ENCODE assay signal across 22 cellular contexts in genomic region chrX:13888284-13888683, GRCh38.
DNase-seq lines count a peak whose midpoint lies in the region; ATAC-seq and TF ChIP-seq lines count a peak whose summit lies in the region.
"Had no signal": no experiment of that assay in that cellular context is flagged by ENCODE, and none has a peak within 500 bp of the region (broad histone marks: within the 10 kb centered on the region; RNA-seq: fewer than 3 reads in every experiment).

No MANE protein-coding gene starts in this region.

- intact Hi-C loops in sciatic nerve (cut with DNase I) (no loop called here), vagina (cut with DNase I) (no loop called here)

- no peaks in the 10 kb centered on the region for H3K9me3 ChIP-seq in vagina
- H3K9me3 ChIP-seq: mucosa of descending colon, right atrium auricular region had no signal

- H3K27me3 ChIP-seq in vagina: no peaks in the 10 kb centered on the region
- H3K27me3 ChIP-seq: neural progenitor cell, right atrium auricular region had no signal

- no peaks in the 10 kb centered on the region for H3K9me3 Mint-ChIP-seq in WTC11
- H3K9me3 Mint-ChIP-seq in immature natural killer cell: no peaks in the 10 kb centered on the region
- H3K9me3 Mint-ChIP-seq: activated naive CD4-positive, alpha-beta T cell treated with anti-CD3 and anti-CD28 coated beads, Interleukin-2, amount 50 U/mL, for 24 hours; activated T-cell treated with anti-CD3 and anti-CD28 coated beads, Interleukin-2, amount 50 U/mL, for 72 hours; dendritic cell treated with granulocyte-macrophage colony-stimulating factor and Interleukin-4, amounts not matched to agents 40 ng/mL and 50 ng/mL, for 4 days had no signal

- TF ChIP-seq CTCF in WTC11 (IDR thresholded peaks at IDR 0.05) (no peak), vagina (IDR thresholded peaks at IDR 0.05) (no peak)

- H3K4me3 Mint-ChIP-seq in WTC11 (no peak overlapping the region), immature natural killer cell (no peak overlapping the region)
- H3K4me3 Mint-ChIP-seq: activated naive CD4-positive, alpha-beta T cell treated with anti-CD3 and anti-CD28 coated beads, Interleukin-2, amount 50 U/mL, for 24 hours; activated T-cell treated with anti-CD3 and anti-CD28 coated beads, Interleukin-2, amount 50 U/mL, for 72 hours; CD8-positive, alpha-beta memory T cell; dendritic cell treated with granulocyte-macrophage colony-stimulating factor and Interleukin-4, amounts not matched to agents 40 ng/mL and 50 ng/mL, for 4 days; neural progenitor cell had no signal

- H3K36me3 Mint-ChIP-seq in WTC11 (no peaks in the 10 kb centered on the region), immature natural killer cell (no peaks in the 10 kb centered on the region)
- H3K36me3 Mint-ChIP-seq: activated naive CD4-positive, alpha-beta T cell treated with anti-CD3 and anti-CD28 coated beads, Interleukin-2, amount 50 U/mL, for 24 hours; CD8-positive, alpha-beta memory T cell had no signal

- ATAC-seq in WTC11 (no peak), sciatic nerve (peak; percentile 68), HG02852 (IDR thresholded peaks at IDR 0.05; ENCODE audit: unreplicated experiment) (no peak)
- ATAC-seq: activated CD4-positive, CD25-positive, alpha-beta regulatory T cell treated with anti-CD3 and anti-CD28 coated beads, Interleukin-2, amount 50 U/mL, for 24 hours; activated T-cell treated with anti-CD3 and anti-CD28 coated beads, Interleukin-2, amount 50 U/mL, for 72 hours; left colon; mucosa of descending colon had no signal

- H3K27ac ChIP-seq in cingulate gyrus (ENCODE audit: low read depth, low read length) (peak overlapping the region; percentile 91), vagina (no peak overlapping the region)
- H3K27ac ChIP-seq: neural progenitor cell, right atrium auricular region had no signal

- H3K27me3 Mint-ChIP-seq in WTC11 (ENCODE audit: low read depth) (no peaks in the 10 kb centered on the region), immature natural killer cell (ENCODE audit: low read depth in 3 of 3) (peaks cover 0 to 7% (median 2%) of the 10 kb centered on the region in 3 donors)
- H3K27me3 Mint-ChIP-seq: dendritic cell treated with granulocyte-macrophage colony-stimulating factor and Interleukin-4, amounts not matched to agents 40 ng/mL and 50 ng/mL, for 4 days had no signal

- H3K4me1 Mint-ChIP-seq in WTC11: peaks cover 55% of the 10 kb centered on the region
- no peaks in the 10 kb centered on the region for H3K4me1 Mint-ChIP-seq in immature natural killer cell
- H3K4me1 Mint-ChIP-seq: activated naive CD4-positive, alpha-beta T cell treated with anti-CD3 and anti-CD28 coated beads, Interleukin-2, amount 50 U/mL, for 24 hours; CD8-positive, alpha-beta memory T cell had no signal

- no peak for TF ChIP-seq POLR2A in vagina (IDR thresholded peaks at IDR 0.05)

- POLR2A ChIA-PET in WTC11 (lab: Charles Lee): no interaction called here

- H3K4me1 ChIP-seq in vagina: no peaks in the 10 kb centered on the region
- H3K4me1 ChIP-seq: right atrium auricular region had no signal

- peak overlapping the region; percentile 60 for H3K27ac Mint-ChIP-seq in WTC11
- H3K27ac Mint-ChIP-seq in immature natural killer cell: no peak overlapping the region
- H3K27ac Mint-ChIP-seq: activated naive CD4-positive, alpha-beta T cell treated with anti-CD3 and anti-CD28 coated beads, Interleukin-2, amount 50 U/mL, for 24 hours; activated T-cell treated with anti-CD3 and anti-CD28 coated beads, Interleukin-2, amount 50 U/mL, for 72 hours; CD8-positive, alpha-beta memory T cell; dendritic cell treated with granulocyte-macrophage colony-stimulating factor and Interleukin-4, amounts not matched to agents 40 ng/mL and 50 ng/mL, for 4 days; neural progenitor cell had no signal

- CTCF ChIA-PET in WTC11 (lab: Charles Lee): no interaction called here

- DNase-seq in WTC11 (ENCODE audit: low spot score) (no peak), medulla oblongata (ENCODE audit: extremely low spot score) (peak; percentile 78), sciatic nerve (ENCODE audit: low spot score) (no peak), NCI-H2029 (lab: John Stamatoyannopoulos, UW) (no peak), immature natural killer cell (no peak), vagina (ENCODE audit: extremely low spot score in 2 of 2) (no peak)
- DNase-seq: activated T-cell treated with anti-CD3 and anti-CD28 coated beads, Interleukin-2, amount 50 U/mL, for 72 hours; CD8-positive, alpha-beta memory T cell; KBM-7; left colon; mucosa of descending colon; NCI-H1694 treated with DMSO at 0.1 percent for 48 hours; RPMI8226; stimulated activated CD4-positive, alpha-beta T cell treated with anti-CD3 and anti-CD28 coated beads, Interleukin-12 subunit alpha, Interleukin-12 subunit beta, amount 100 ng/mL, for 4 hours; T-helper 9 cell had no signal

- no peak overlapping the region for H3K4me3 ChIP-seq in vagina
- H3K4me3 ChIP-seq: mucosa of descending colon, neural progenitor cell, right atrium auricular region had no signal

- no peaks in the 10 kb centered on the region for H3K36me3 ChIP-seq in vagina
- H3K36me3 ChIP-seq: neural progenitor cell, right atrium auricular region had no signal

TF ChIP-seq in WTC11, 78 proteins besides CTCF, POLR2A, EP300 and RAD21 (continues in another document):
- TF ChIP-seq RORB (CRISPR knock-in tag; IDR thresholded peaks at IDR 0.05) (no peak), FOXP1 (CRISPR knock-in tag; IDR thresholded peaks at IDR 0.05; ENCODE audit: borderline replicate concordance) (no peak), ZNF317 (CRISPR knock-in tag; IDR thresholded peaks at IDR 0.05; ENCODE audit: borderline replicate concordance, low read depth) (no peak), GRHL2 (CRISPR knock-in tag; IDR thresholded peaks at IDR 0.05; ENCODE audit: insufficient replicate concordance, severe bottlenecking) (no peak), USF1 (CRISPR knock-in tag; IDR thresholded peaks at IDR 0.05) (no peak), HMGA2 (CRISPR knock-in tag; IDR thresholded peaks at IDR 0.05) (no peak), ATF2 (CRISPR knock-in tag; IDR thresholded peaks at IDR 0.05; ENCODE audit: borderline replicate concordance, low read depth) (no peak)
- TF ChIP-seq, protein P1, sequence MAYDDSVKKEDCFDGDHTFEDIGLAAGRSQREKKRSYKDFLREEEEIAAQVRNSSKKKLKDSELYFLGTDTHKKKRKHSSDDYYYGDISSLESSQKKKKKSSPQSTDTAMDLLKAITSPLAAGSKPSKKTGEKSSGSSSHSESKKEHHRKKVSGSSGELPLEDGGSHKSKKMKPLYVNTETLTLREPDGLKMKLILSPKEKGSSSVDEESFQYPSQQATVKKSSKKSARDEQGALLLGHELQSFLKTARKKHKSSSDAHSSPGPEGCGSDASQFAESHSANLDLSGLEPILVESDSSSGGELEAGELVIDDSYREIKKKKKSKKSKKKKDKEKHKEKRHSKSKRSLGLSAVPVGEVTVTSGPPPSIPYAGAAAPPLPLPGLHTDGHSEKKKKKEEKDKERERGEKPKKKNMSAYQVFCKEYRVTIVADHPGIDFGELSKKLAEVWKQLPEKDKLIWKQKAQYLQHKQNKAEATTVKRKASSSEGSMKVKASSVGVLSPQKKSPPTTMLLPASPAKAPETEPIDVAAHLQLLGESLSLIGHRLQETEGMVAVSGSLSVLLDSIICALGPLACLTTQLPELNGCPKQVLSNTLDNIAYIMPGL (CRISPR knock-in tag; IDR thresholded peaks at IDR 0.05): no peak
- TF ChIP-seq, protein P2, sequence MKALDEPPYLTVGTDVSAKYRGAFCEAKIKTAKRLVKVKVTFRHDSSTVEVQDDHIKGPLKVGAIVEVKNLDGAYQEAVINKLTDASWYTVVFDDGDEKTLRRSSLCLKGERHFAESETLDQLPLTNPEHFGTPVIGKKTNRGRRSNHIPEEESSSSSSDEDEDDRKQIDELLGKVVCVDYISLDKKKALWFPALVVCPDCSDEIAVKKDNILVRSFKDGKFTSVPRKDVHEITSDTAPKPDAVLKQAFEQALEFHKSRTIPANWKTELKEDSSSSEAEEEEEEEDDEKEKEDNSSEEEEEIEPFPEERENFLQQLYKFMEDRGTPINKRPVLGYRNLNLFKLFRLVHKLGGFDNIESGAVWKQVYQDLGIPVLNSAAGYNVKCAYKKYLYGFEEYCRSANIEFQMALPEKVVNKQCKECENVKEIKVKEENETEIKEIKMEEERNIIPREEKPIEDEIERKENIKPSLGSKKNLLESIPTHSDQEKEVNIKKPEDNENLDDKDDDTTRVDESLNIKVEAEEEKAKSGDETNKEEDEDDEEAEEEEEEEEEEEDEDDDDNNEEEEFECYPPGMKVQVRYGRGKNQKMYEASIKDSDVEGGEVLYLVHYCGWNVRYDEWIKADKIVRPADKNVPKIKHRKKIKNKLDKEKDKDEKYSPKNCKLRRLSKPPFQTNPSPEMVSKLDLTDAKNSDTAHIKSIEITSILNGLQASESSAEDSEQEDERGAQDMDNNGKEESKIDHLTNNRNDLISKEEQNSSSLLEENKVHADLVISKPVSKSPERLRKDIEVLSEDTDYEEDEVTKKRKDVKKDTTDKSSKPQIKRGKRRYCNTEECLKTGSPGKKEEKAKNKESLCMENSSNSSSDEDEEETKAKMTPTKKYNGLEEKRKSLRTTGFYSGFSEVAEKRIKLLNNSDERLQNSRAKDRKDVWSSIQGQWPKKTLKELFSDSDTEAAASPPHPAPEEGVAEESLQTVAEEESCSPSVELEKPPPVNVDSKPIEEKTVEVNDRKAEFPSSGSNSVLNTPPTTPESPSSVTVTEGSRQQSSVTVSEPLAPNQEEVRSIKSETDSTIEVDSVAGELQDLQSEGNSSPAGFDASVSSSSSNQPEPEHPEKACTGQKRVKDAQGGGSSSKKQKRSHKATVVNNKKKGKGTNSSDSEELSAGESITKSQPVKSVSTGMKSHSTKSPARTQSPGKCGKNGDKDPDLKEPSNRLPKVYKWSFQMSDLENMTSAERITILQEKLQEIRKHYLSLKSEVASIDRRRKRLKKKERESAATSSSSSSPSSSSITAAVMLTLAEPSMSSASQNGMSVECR (CRISPR knock-in tag; IDR thresholded peaks at IDR 0.05; ENCODE audit: borderline replicate concordance): no peak
